Comparison of ENCODE assay signal across 16 cellular contexts in genomic region chr11:69985331-69985653, GRCh38.
DNase-seq lines count a peak whose midpoint lies in the region; ATAC-seq, FAIRE-seq and TF ChIP-seq lines count a peak whose summit lies in the region.
"Had no signal": no experiment of that assay in that cellular context is flagged by ENCODE, and none has a peak within 500 bp of the region (broad histone marks: within the 10 kb centered on the region; RNA-seq: fewer than 3 reads in every experiment).

No MANE protein-coding gene starts in this region.

- CTCF ChIA-PET in HepG2 (lab: Yijun Ruan, JAX; ENCODE audit: low intra/inter-chr PET ratio, low total read pairs) = no interaction called here
- CTCF ChIA-PET in activated CD8-positive, alpha-beta memory T cell treated with anti-CD3 and anti-CD28 coated beads, Interleukin-2, amount 10 ng/mL, durations not matched to agents 7 days and 5 days (lab: Charles Lee) = no interaction called here

- H3K36me3 ChIP-seq in liver (ENCODE audit: control insufficient read depth in 4 of 4, insufficient read depth in 3 of 4, low read depth in 1 of 4, low read length in 3 of 4) = no peaks in the 10 kb centered on the region
- no peaks in the 10 kb centered on the region for H3K36me3 ChIP-seq in HepG2 (replicated peaks in 1 of 2; ENCODE audit: control insufficient read depth in 1 of 2, insufficient read depth in 2 of 2, low read length in 2 of 2)
- H3K36me3 ChIP-seq in gastroesophageal sphincter = no peaks in the 10 kb centered on the region
- H3K36me3 ChIP-seq in ovary = no peaks in the 10 kb centered on the region
- H3K36me3 ChIP-seq in Peyer's patch = no peaks in the 10 kb centered on the region
- H3K36me3 ChIP-seq: adrenal gland, prostate gland had no signal

- H3K27ac ChIP-seq in liver (ENCODE audit: low read depth in 1 of 2, low read length in 2 of 2) (peak overlapping the region; percentile 47 to 71), HepG2 (ENCODE audit: extremely low read length, insufficient read depth, low read length) (no peak overlapping the region), gastroesophageal sphincter (peak overlapping the region in 3 of 4 donors; percentile 54 to 71 (median 57)), ovary (no peak overlapping the region), Peyer's patch (no peak overlapping the region)
- H3K27ac ChIP-seq: prostate gland had no signal

- peaks cover 62% of the 10 kb centered on the region for H3K27me3 Mint-ChIP-seq in activated CD8-positive, alpha-beta memory T cell treated with anti-CD3 and anti-CD28 coated beads, Interleukin-2, amount 10 ng/mL, durations not matched to agents 7 days and 5 days

- H3K27ac Mint-ChIP-seq in activated CD8-positive, alpha-beta memory T cell treated with anti-CD3 and anti-CD28 coated beads, Interleukin-2, amount 10 ng/mL, durations not matched to agents 7 days and 5 days = no peak overlapping the region
- H3K27ac Mint-ChIP-seq: dendritic cell treated with granulocyte-macrophage colony-stimulating factor and Interleukin-4, amounts not matched to agents 40 ng/mL and 50 ng/mL, for 4 days had no signal

- in situ Hi-C loops in HepG2 (cut with HindIII; ENCODE audit: extremely low pct_ligation_motif_present, low pct_unique_long_range_greater_than_20kb) = no loop called here

- POLR2A ChIA-PET in HepG2 (lab: Yijun Ruan, JAX) = no interaction called here

- H4K20me1 ChIP-seq in HepG2 (ENCODE audit: insufficient read depth, low read length) = peaks cover 4% of the 10 kb centered on the region; the same call in 1 of the 2 replicates

- 6% methylated on average over 18 of the region's 18 CpGs for WGBS in liver
- WGBS in HepG2 (ENCODE audit: low lambda C conversion rate) = 0% methylated on average over 4 of the region's 18 CpGs
- WGBS in gastroesophageal sphincter (ENCODE audit: low coverage in 1 of 2), 2 donors = 0 to 18% methylated on average over 1 to 2 of the region's 18 CpGs
- 0 to 3% (median 3%) methylated on average over 17 to 18 of the region's 18 CpGs for WGBS in ovary, 3 donors

- H3K9ac ChIP-seq in liver (ENCODE audit: low read depth in 1 of 2, low read length in 2 of 2) = no peak overlapping the region
- H3K9ac ChIP-seq in HepG2 (ENCODE audit: insufficient read depth, low read depth, low read length) = no peak overlapping the region

- H3K9me3 ChIP-seq in liver (ENCODE audit: control insufficient read depth in 4 of 4, low read length in 3 of 4) (no peaks in the 10 kb centered on the region), HepG2 (ENCODE audit: low read length) (no peaks in the 10 kb centered on the region), gastroesophageal sphincter (no peaks in the 10 kb centered on the region), ovary (no peaks in the 10 kb centered on the region), Peyer's patch (no peaks in the 10 kb centered on the region)
- H3K9me3 ChIP-seq: adrenal gland, prostate gland had no signal

- no peak overlapping the region for H3K4me2 ChIP-seq in HepG2 (ENCODE audit: low read depth, low read length)

- H3K79me2 ChIP-seq in HepG2 (ENCODE audit: insufficient read depth, low read length) = no peaks in the 10 kb centered on the region

- no peak for DNase-seq in HepG2 (ENCODE audit: low spot score)
- no peak for DNase-seq in ovary
- no peak for DNase-seq in Peyer's patch
- DNase-seq in activated CD4-positive, CD25-positive, alpha-beta regulatory T cell treated with anti-CD3 and anti-CD28 coated beads, Interleukin-2, amount 50 U/mL, for 72 hours = no peak
- no peak for DNase-seq in activated CD8-positive, alpha-beta memory T cell treated with anti-CD3 and anti-CD28 coated beads, Interleukin-2, amount 10 ng/mL, durations not matched to agents 7 days and 5 days
- DNase-seq: activated CD4-positive, alpha-beta T cell treated with anti-CD3 and anti-CD28 coated beads, Interleukin-2, amount 50 U/mL, for 4 hours; adrenal gland; COR-L47; SHP77; trophoblast cell had no signal

- H3K4me3 Mint-ChIP-seq in activated CD8-positive, alpha-beta memory T cell treated with anti-CD3 and anti-CD28 coated beads, Interleukin-2, amount 10 ng/mL, durations not matched to agents 7 days and 5 days = no peak overlapping the region
- H3K4me3 Mint-ChIP-seq: dendritic cell treated with granulocyte-macrophage colony-stimulating factor and Interleukin-4, amounts not matched to agents 40 ng/mL and 50 ng/mL, for 4 days had no signal

- H3K9me3 Mint-ChIP-seq in activated CD8-positive, alpha-beta memory T cell treated with anti-CD3 and anti-CD28 coated beads, Interleukin-2, amount 10 ng/mL, durations not matched to agents 7 days and 5 days (ENCODE audit: low read depth) = no peaks in the 10 kb centered on the region
- H3K9me3 Mint-ChIP-seq: dendritic cell treated with granulocyte-macrophage colony-stimulating factor and Interleukin-4, amounts not matched to agents 40 ng/mL and 50 ng/mL, for 4 days had no signal

- no peaks in the 10 kb centered on the region for H3K36me3 Mint-ChIP-seq in activated CD8-positive, alpha-beta memory T cell treated with anti-CD3 and anti-CD28 coated beads, Interleukin-2, amount 10 ng/mL, durations not matched to agents 7 days and 5 days

- TF ChIP-seq RAD21 in liver (IDR thresholded peaks at IDR 0.05) = no peak
- TF ChIP-seq RAD21 in HepG2 (CRISPR knock-in tag; IDR thresholded peaks at IDR 0.05) = no peak

- no peak for ATAC-seq in HepG2
- ATAC-seq in gastroesophageal sphincter = no peak
- ATAC-seq in GM18873 (IDR thresholded peaks at IDR 0.05; ENCODE audit: low FRiP score, unreplicated experiment) = no peak
- no peak for ATAC-seq in activated CD8-positive, alpha-beta memory T cell treated with anti-CD3 and anti-CD28 coated beads, Interleukin-2, amount 10 ng/mL, durations not matched to agents 7 days and 5 days

- H3K4me1 Mint-ChIP-seq in activated CD8-positive, alpha-beta memory T cell treated with anti-CD3 and anti-CD28 coated beads, Interleukin-2, amount 10 ng/mL, durations not matched to agents 7 days and 5 days = no peaks in the 10 kb centered on the region

- TF ChIP-seq POLR2A in HepG2 (IDR thresholded peaks at IDR 0.05; ENCODE audit: insufficient read depth in 1 of 2, low read depth in 2 of 2, low read length in 2 of 2) = no peak
- TF ChIP-seq POLR2A in gastroesophageal sphincter (IDR thresholded peaks at IDR 0.05) = no peak
- TF ChIP-seq POLR2A in ovary (IDR thresholded peaks at IDR 0.05) = no peak
- no peak for TF ChIP-seq POLR2A in Peyer's patch (IDR thresholded peaks at IDR 0.05)

- H3K4me3 ChIP-seq in liver (ENCODE audit: low read depth in 1 of 3, low read length in 3 of 3) = peak overlapping the region in 1 of 3 donors; percentile 80
- H3K4me3 ChIP-seq in HepG2 (replicated peaks in 1 of 3; ENCODE audit: insufficient read depth in 1 of 3, low read depth in 2 of 3, low read length in 3 of 3) = no peak overlapping the region
- H3K4me3 ChIP-seq in gastroesophageal sphincter = peak overlapping the region in 1 of 2 donors; percentile 39
- peak overlapping the region; percentile 21 for H3K4me3 ChIP-seq in ovary
- peak overlapping the region in 2 of 4 donors; percentile 39 to 41 for H3K4me3 ChIP-seq in Peyer's patch

- FAIRE-seq in HepG2 (lab: Jason Lieb, UNC) = no peak
- FAIRE-seq: G401.6 had no signal

- no peak overlapping the region for H2AFZ ChIP-seq in HepG2 (ENCODE audit: low read length)

- H3K4me1 ChIP-seq in liver (ENCODE audit: control insufficient read depth in 4 of 4, insufficient read depth in 4 of 4, low read length in 3 of 4) (peaks cover 0 to 61% (median 43%) of the 10 kb centered on the region in 4 donors), HepG2 (ENCODE audit: insufficient read depth, low read length) (no peaks in the 10 kb centered on the region), gastroesophageal sphincter (peaks cover 0 to 31% (median 0%) of the 10 kb centered on the region in 3 donors), ovary (ENCODE audit: insufficient read depth) (peaks cover 5% of the 10 kb centered on the region), Peyer's patch (peaks cover 0 to 22% (median 0%) of the 10 kb centered on the region in 4 donors)

- H3K27me3 ChIP-seq in liver (ENCODE audit: control insufficient read depth in 4 of 4, insufficient read depth in 4 of 4, low read length in 3 of 4) (no peaks in the 10 kb centered on the region), HepG2 (ENCODE audit: control insufficient read depth in 1 of 2, insufficient read depth in 2 of 2, low read length in 2 of 2) (peaks cover 13 to 88% of the 10 kb centered on the region in 2 experiments), gastroesophageal sphincter (peaks cover 97% of the 10 kb centered on the region), ovary (no peaks in the 10 kb centered on the region), Peyer's patch (peaks cover 0 to 22% of the 10 kb centered on the region in 2 donors)

- BruUV-seq in HepG2 (replicated peaks; lab: Mats Ljungman, UMichigan) = no TSS peak

- TF ChIP-seq CTCF in liver (IDR thresholded peaks at IDR 0.05; ENCODE audit: low read depth, low read length, missing input control) (no peak), HepG2 (CRISPR knock-in tag; IDR thresholded peaks at IDR 0.05) (no peak), gastroesophageal sphincter (IDR thresholded peaks at IDR 0.05) (no peak), ovary (IDR thresholded peaks at IDR 0.05) (no peak), Peyer's patch (IDR thresholded peaks at IDR 0.05) (no peak)

- no peak for TF ChIP-seq EP300 in HepG2 (IDR thresholded peaks at IDR 0.05; ENCODE audit: low read depth in 2 of 2, low read length in 2 of 2)
- TF ChIP-seq EP300 in HepG2 (CRISPR knock-in tag; IDR thresholded peaks at IDR 0.05; ENCODE audit: borderline replicate concordance) = no peak
- no peak for TF ChIP-seq EP300 in gastroesophageal sphincter (IDR thresholded peaks at IDR 0.05)
- TF ChIP-seq EP300 in ovary (IDR thresholded peaks at IDR 0.05) = no peak

- intact Hi-C loops in HepG2 (cut with micrococcal nuclease; ENCODE audit: unreplicated experiment) (no loop called here), ovary (cut with DNase I) (no loop called here)

TF ChIP-seq in liver, 16 proteins besides CTCF, POLR2A, EP300 and RAD21 (continues in another document):
- TF ChIP-seq HNF4G (IDR thresholded peaks at IDR 0.05) = no peak

TF ChIP-seq in HepG2, 621 proteins besides CTCF, POLR2A, EP300 and RAD21 (continues in another document):
- no peak for TF ChIP-seq GLI4 (CRISPR knock-in tag; IDR thresholded peaks at IDR 0.05; ENCODE audit: borderline replicate concordance)
- no peak for TF ChIP-seq REPIN1 (CRISPR knock-in tag; IDR thresholded peaks at IDR 0.05; ENCODE audit: borderline replicate concordance, low read depth)
- TF ChIP-seq ZBTB3 (CRISPR knock-in tag; IDR thresholded peaks at IDR 0.05; ENCODE audit: borderline replicate concordance, low read depth) = no peak
- no peak for TF ChIP-seq HOXA9 (CRISPR knock-in tag; IDR thresholded peaks at IDR 0.05; ENCODE audit: borderline replicate concordance)
- TF ChIP-seq ATRX (CRISPR knock-in tag; IDR thresholded peaks at IDR 0.05; ENCODE audit: borderline replicate concordance) = no peak
- no peak for TF ChIP-seq SCMH1 (CRISPR knock-in tag; IDR thresholded peaks at IDR 0.05; ENCODE audit: borderline replicate concordance)

Comparison
In these comparisons a context has a peak if more than half of its experiments do, and no peak if none do; other contexts are left out.
1. H3K27ac ChIP-seq: peak in liver (2 of 2) and gastroesophageal sphincter (3 of 4); none in HepG2 (single experiment), ovary (0 of 2) and Peyer's patch (0 of 4).